8 cellular contexts compared by ENCODE assay signal in the genomic region with DNA sequence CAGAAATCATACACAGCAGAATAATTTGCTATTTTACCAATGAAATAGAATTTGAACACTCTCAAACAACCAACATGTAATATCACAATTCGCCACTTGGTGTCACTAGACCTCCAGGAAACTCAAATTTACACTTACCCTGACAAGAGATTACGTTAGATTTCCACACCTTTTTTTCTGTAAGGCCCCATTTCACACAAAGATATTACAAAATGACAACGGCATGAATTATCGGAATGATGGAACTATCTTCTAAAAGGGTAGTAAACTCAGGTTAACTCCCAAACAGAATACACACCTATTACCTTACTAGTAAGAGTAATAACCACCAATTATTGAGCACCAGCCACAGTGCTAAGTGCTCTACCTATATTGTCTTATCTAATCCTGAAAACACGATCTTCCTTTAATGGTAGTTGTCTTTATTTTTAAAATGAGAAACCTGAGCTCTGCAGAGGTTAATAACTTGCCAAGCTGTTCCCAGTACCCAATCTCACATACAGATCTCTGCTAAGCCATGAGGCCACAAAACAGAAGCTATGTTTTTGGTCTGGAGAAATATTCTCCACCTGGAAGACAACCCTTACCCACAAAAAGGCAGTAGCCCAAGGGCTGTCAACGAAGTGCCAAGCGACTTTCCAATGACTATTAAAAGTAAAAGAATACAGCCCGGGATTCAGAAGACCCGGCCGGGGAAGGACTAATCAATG.
A peak's percentile ranks its signal among the peaks of the same experiment; 100 is the strongest.
DNase-seq lines count a peak whose midpoint lies in the region; ATAC-seq, FAIRE-seq and TF ChIP-seq lines count a peak whose summit lies in the region.

No MANE protein-coding gene starts in this region.

- H3K9ac ChIP-seq in MM.1S (ENCODE audit: low read length) (no peak overlapping the region), SU-DHL-6 (ENCODE audit: low read length) (no peak overlapping the region), fibroblast of lung (ENCODE audit: insufficient read depth, low read length) (peak overlapping the region; percentile 6)

- H3K9me2 ChIP-seq in MM.1S (replicated peaks; ENCODE audit: insufficient read depth, low read length) (no peaks in the 10 kb centered on the region), SU-DHL-6 (replicated peaks; ENCODE audit: insufficient read depth, low read length) (no peaks in the 10 kb centered on the region)

- H3K79me2 ChIP-seq in MM.1S (ENCODE audit: low read length) (no peaks in the 10 kb centered on the region), SU-DHL-6 (ENCODE audit: insufficient read depth, low read length) (no peaks in the 10 kb centered on the region), fibroblast of lung (ENCODE audit: control insufficient read depth, insufficient read depth, low read length) (no peaks in the 10 kb centered on the region)

- no peaks in the 10 kb centered on the region for H3K27me3 ChIP-seq in MM.1S (replicated peaks; ENCODE audit: insufficient read depth, low read length)
- H3K27me3 ChIP-seq in SU-DHL-6 (ENCODE audit: low read length) = no peaks in the 10 kb centered on the region
- H3K27me3 ChIP-seq in fibroblast of lung (ENCODE audit: control insufficient read depth, insufficient read depth, low read length) = no peaks in the 10 kb centered on the region
- no peaks in the 10 kb centered on the region for H3K27me3 ChIP-seq in neutrophil

- H4K20me1 ChIP-seq in MM.1S (ENCODE audit: insufficient read depth, low read length) = no peaks in the 10 kb centered on the region
- H4K20me1 ChIP-seq in SU-DHL-6 (ENCODE audit: low read depth, low read length) = no peaks in the 10 kb centered on the region
- H4K20me1 ChIP-seq in fibroblast of lung (ENCODE audit: control insufficient read depth, extremely low read depth, insufficient read depth, low read length) = no peaks in the 10 kb centered on the region

- H3K4me1 ChIP-seq in MM.1S (ENCODE audit: low read length) (no peaks in the 10 kb centered on the region), fibroblast of lung (ENCODE audit: control insufficient read depth, extremely low read depth, insufficient read depth, low read length) (peaks cover 8% of the 10 kb centered on the region), neutrophil (ENCODE audit: control insufficient read depth in 1 of 2, insufficient read depth in 1 of 2, low read depth in 1 of 2, low read length in 1 of 2) (peaks cover 3 to 6% of the 10 kb centered on the region in 2 experiments)

- DNase-seq in CD1c-positive myeloid dendritic cell (ENCODE audit: extremely low spot score) (peak; percentile 58), GM18507 (ENCODE audit: extremely low spot score, insufficient read length, low read depth) (no peak), MM.1S (peak; percentile 34), fibroblast of lung (ENCODE audit: low read depth in 2 of 2) (peak; percentile 60 to 86), islet precursor cell (no peak)

- H2AFZ ChIP-seq in MM.1S (ENCODE audit: low read length) (no peak overlapping the region), SU-DHL-6 (ENCODE audit: low read depth, low read length, severe bottlenecking) (no peak overlapping the region), fibroblast of lung (ENCODE audit: low read length) (peak overlapping the region; percentile 71)

- H3K9me3 ChIP-seq in MM.1S (replicated peaks; ENCODE audit: insufficient read depth, low read length) = no peaks in the 10 kb centered on the region
- H3K9me3 ChIP-seq in SU-DHL-6 (ENCODE audit: insufficient read depth, low read length) = no peaks in the 10 kb centered on the region
- no peaks in the 10 kb centered on the region for H3K9me3 ChIP-seq in fibroblast of lung (ENCODE audit: control insufficient read depth, insufficient read depth, low read depth, low read length)
- no peaks in the 10 kb centered on the region for H3K9me3 ChIP-seq in neutrophil

- FAIRE-seq in GM18507 (lab: Jason Lieb, UNC) = peak; percentile 79

- H3F3A ChIP-seq in MM.1S (ENCODE audit: insufficient read depth, low read length) (no peaks in the 10 kb centered on the region), SU-DHL-6 (ENCODE audit: insufficient read depth) (no peaks in the 10 kb centered on the region)

- peak; percentile 54 for TF ChIP-seq CTCF in MM.1S (IDR thresholded peaks at IDR 0.05; ENCODE audit: low read length)
- TF ChIP-seq CTCF in SU-DHL-6 (IDR thresholded peaks at IDR 0.05; ENCODE audit: insufficient read depth, low read length, poor library complexity, severe bottlenecking) = peak; percentile 32
- peak; percentile 49 to 57 for TF ChIP-seq CTCF in fibroblast of lung (conservative IDR thresholded peaks at IDR 0.05 in 1 of 2, IDR thresholded peaks at IDR 0.05 in 1 of 2; ENCODE audit: low read depth in 1 of 2, low read length in 2 of 2)
- TF ChIP-seq CTCF in neutrophil (IDR thresholded peaks at IDR 0.05) = peak; percentile 2

- no peak for ATAC-seq in HG02763 (IDR thresholded peaks at IDR 0.05; ENCODE audit: unreplicated experiment)

- H3K36me3 ChIP-seq in MM.1S (replicated peaks; ENCODE audit: insufficient read depth, low read length) (no peaks in the 10 kb centered on the region), SU-DHL-6 (ENCODE audit: low read length) (no peaks in the 10 kb centered on the region), fibroblast of lung (ENCODE audit: control insufficient read depth, insufficient read depth, low read length) (no peaks in the 10 kb centered on the region), neutrophil (no peaks in the 10 kb centered on the region)

- H3K27ac ChIP-seq in MM.1S (ENCODE audit: low read length) (no peak overlapping the region), SU-DHL-6 (ENCODE audit: low read depth, low read length) (no peak overlapping the region), fibroblast of lung (ENCODE audit: insufficient read depth, low read length) (peak overlapping the region; percentile 40), neutrophil (no peak overlapping the region)

- H3K4me2 ChIP-seq in MM.1S (ENCODE audit: low read depth, low read length) = no peak overlapping the region
- H3K4me2 ChIP-seq in SU-DHL-6 (ENCODE audit: low read depth, low read length, poor library complexity, severe bottlenecking) = no peak overlapping the region
- H3K4me2 ChIP-seq in fibroblast of lung (ENCODE audit: extremely low read depth, insufficient read depth, low read length) = peak overlapping the region; percentile 63

- H3K4me3 ChIP-seq in MM.1S (ENCODE audit: low read length) (no peak overlapping the region), SU-DHL-6 (ENCODE audit: insufficient read depth, low read length, poor library complexity, severe bottlenecking) (no peak overlapping the region), fibroblast of lung (replicated peaks in 1 of 4; ENCODE audit: control extremely low read depth in 1 of 4, insufficient read depth in 1 of 4, low read depth in 3 of 4, low read length in 4 of 4) (no peak overlapping the region), neutrophil (ENCODE audit: low read depth in 1 of 2, low read length in 1 of 2) (no peak overlapping the region)

Comparison
In these comparisons a context has a peak if more than half of its experiments do, and no peak if none do; other contexts are left out.
1. DNase-seq: peak in CD1c-positive myeloid dendritic cell (single experiment), MM.1S (single experiment) and fibroblast of lung (2 of 2); none in GM18507 (single experiment) and islet precursor cell (single experiment).
2. CTCF ChIP-seq: peak in every context shown above with its lines; median percentile 54 in MM.1S; 53 in fibroblast of lung; 32 in SU-DHL-6; 2 in neutrophil.